In genomic region chr1:204408602-204409001, GRCh38 we compare ENCODE assay signal across 8 cellular contexts. TPM values are rescaled to one million over a fixed set of nuclear protein-coding genes. Genes with fewer than 3 reads are reported as not detected.
DNase-seq lines count a peak whose midpoint lies in the region; ATAC-seq and TF ChIP-seq lines count a peak whose summit lies in the region.

No MANE protein-coding gene starts in this region.

- H3K27me3 Mint-ChIP-seq in activated CD8-positive, alpha-beta T cell treated with anti-CD3 and anti-CD28 coated beads, Interleukin-2, amount 10 ng/mL, durations not matched to agents 7 days and 5 days (ENCODE audit: low read depth) = no peaks in the 10 kb centered on the region

- CTCF ChIA-PET in HEK293 (lab: Yijun Ruan, JAX) = interaction anchor here (0.9 to 5.5 kb wide), 4 partner anchors 10 to 201 kb away, joined by 3 to 64 read pairs (median 8); partner anchors contain the start of gene PIK3C2B
- CTCF ChIA-PET in activated CD8-positive, alpha-beta T cell treated with anti-CD3 and anti-CD28 coated beads, Interleukin-2, amount 10 ng/mL, durations not matched to agents 7 days and 5 days (lab: Charles Lee) = interaction anchor here (1.3 to 7.3 kb wide), 7 partner anchors 10 to 398 kb away, joined by 4 to 133 read pairs (median 6); partner anchors contain the start of gene PIK3C2B

- no peaks in the 10 kb centered on the region for H3K9me3 ChIP-seq in HEK293 (ENCODE audit: control insufficient read depth, insufficient read depth, low read depth, low read length)
- H3K9me3 ChIP-seq in smooth muscle cell (replicated peaks; ENCODE audit: low read depth) = no peaks in the 10 kb centered on the region

- H3K9me3 Mint-ChIP-seq in activated CD8-positive, alpha-beta T cell treated with anti-CD3 and anti-CD28 coated beads, Interleukin-2, amount 10 ng/mL, durations not matched to agents 7 days and 5 days (ENCODE audit: insufficient read depth) = no peaks in the 10 kb centered on the region

- H3K36me3 ChIP-seq in HEK293 (ENCODE audit: control insufficient read depth in 2 of 2, insufficient read depth in 1 of 2, low read length in 2 of 2) (peaks cover 16 to 59% of the 10 kb centered on the region in 2 experiments), smooth muscle cell (ENCODE audit: low read depth) (peaks cover 19% of the 10 kb centered on the region)

- peak overlapping the region; percentile 66 for H3K27ac Mint-ChIP-seq in activated CD8-positive, alpha-beta T cell treated with anti-CD3 and anti-CD28 coated beads, Interleukin-2, amount 10 ng/mL, durations not matched to agents 7 days and 5 days

- peak overlapping the region; percentile 93 for H3K4me2 ChIP-seq in smooth muscle cell

- no peaks in the 10 kb centered on the region; the same call in 1 of the 2 replicates for H3K4me1 ChIP-seq in HEK293 (ENCODE audit: control insufficient read depth, insufficient read depth, low read length)
- peaks cover 9% of the 10 kb centered on the region for H3K4me1 ChIP-seq in smooth muscle cell (ENCODE audit: low read depth)

- H3K36me3 Mint-ChIP-seq in activated CD8-positive, alpha-beta T cell treated with anti-CD3 and anti-CD28 coated beads, Interleukin-2, amount 10 ng/mL, durations not matched to agents 7 days and 5 days (ENCODE audit: low read depth) = peaks cover 67% of the 10 kb centered on the region

- H3K4me1 Mint-ChIP-seq in activated CD8-positive, alpha-beta T cell treated with anti-CD3 and anti-CD28 coated beads, Interleukin-2, amount 10 ng/mL, durations not matched to agents 7 days and 5 days (ENCODE audit: low read depth) = peaks cover 29% of the 10 kb centered on the region

- 7% methylated on average over 1 of the region's 1 CpG for WGBS in smooth muscle cell (ENCODE audit: low lambda C conversion rate)

- H3F3A ChIP-seq in smooth muscle cell (ENCODE audit: low read depth) = peaks cover 8% of the 10 kb centered on the region

- H3K4me3 ChIP-seq in HEK293 (ENCODE audit: low read depth, low read length) (peak overlapping the region; percentile 62), iPS-11a (ENCODE audit: low read depth, low read length) (peak overlapping the region; percentile 98), smooth muscle cell (peak overlapping the region; percentile 91)

- H3K27ac ChIP-seq in HEK293 (ENCODE audit: extremely low read depth, low read depth, low read length) = no peak overlapping the region
- no peak overlapping the region for H3K27ac ChIP-seq in smooth muscle cell (ENCODE audit: low read depth)

- POLR2A ChIA-PET in HEK293 (lab: Yijun Ruan, JAX) = interaction anchor here (1.3 to 2.2 kb wide), 3 partner anchors 8 to 37 kb away, joined by 4 to 12 read pairs (median 5); no protein-coding TSS in a partner anchor
- POLR2A ChIA-PET in activated CD8-positive, alpha-beta T cell treated with anti-CD3 and anti-CD28 coated beads, Interleukin-2, amount 10 ng/mL, durations not matched to agents 7 days and 5 days (lab: Charles Lee) = interaction anchor here (0.9 to 2.1 kb wide), 2 partner anchors 16 to 108 kb away, joined by 3 to 6 read pairs; partner anchors contain the start of gene MDM4

- H3K9ac ChIP-seq in smooth muscle cell (ENCODE audit: low read depth) = peak overlapping the region; percentile 100

- no peak for ATAC-seq in activated CD8-positive, alpha-beta T cell treated with anti-CD3 and anti-CD28 coated beads, Interleukin-2, amount 10 ng/mL, durations not matched to agents 7 days and 5 days
- no peak for ATAC-seq in omental fat pad (ENCODE audit: low FRiP score)

- TF ChIP-seq CTCF in HEK293 (tag by site-specific recombination; IDR thresholded peaks at IDR 0.05) (no peak), smooth muscle cell (IDR thresholded peaks at IDR 0.05; ENCODE audit: borderline replicate concordance, insufficient read depth, poor library complexity, severe bottlenecking) (no peak), omental fat pad (IDR thresholded peaks at IDR 0.05) (no peak)

- H4K20me1 ChIP-seq in smooth muscle cell (ENCODE audit: low read depth) = peaks cover 78% of the 10 kb centered on the region

- no peaks in the 10 kb centered on the region for H3K27me3 ChIP-seq in smooth muscle cell (ENCODE audit: low read depth)

- peak overlapping the region; percentile 99 for H3K4me3 Mint-ChIP-seq in activated CD8-positive, alpha-beta T cell treated with anti-CD3 and anti-CD28 coated beads, Interleukin-2, amount 10 ng/mL, durations not matched to agents 7 days and 5 days

- DNase-seq in activated CD8-positive, alpha-beta T cell treated with anti-CD3 and anti-CD28 coated beads, Interleukin-2, amount 10 ng/mL, durations not matched to agents 7 days and 5 days = no peak
- DNase-seq in smooth muscle cell (lab: John Stamatoyannopoulos, UW; ENCODE audit: unreplicated experiment) = no peak
- no peak for DNase-seq in omental fat pad (ENCODE audit: low spot score)
- DNase-seq in iPS-NIHi11 (ENCODE audit: low spot score) = no peak
- no peak for DNase-seq in AG08396 (ENCODE audit: low spot score)
- no peak for DNase-seq in NCI-H524 treated with DMSO at 0.1 percent for 48 hours (lab: John Stamatoyannopoulos, UW)

- no peak overlapping the region for H2AFZ ChIP-seq in smooth muscle cell (ENCODE audit: low read depth)

- peaks cover 68% of the 10 kb centered on the region for H3K79me2 ChIP-seq in smooth muscle cell (ENCODE audit: low read depth)

TF ChIP-seq in HEK293, 187 proteins besides CTCF, POLR2A, EP300 and RAD21:
- no peak for TF ChIP-seq ZNF391 (tag by site-specific recombination; IDR thresholded peaks at IDR 0.05; ENCODE audit: borderline replicate concordance, low read depth)
- TF ChIP-seq PRDM1 (tag by site-specific recombination; IDR thresholded peaks at IDR 0.05) = 0 out of 2 replicates have a peak, but pooled peaks have one; percentile 22
TF ChIP-seq in HEK293: peak in this region for 1.

RNA-seq across cellular contexts. Expression of gene PPP1R15B, which starts 3.0 kb away (rescaled TPM):
- total RNA-seq in activated CD8-positive, alpha-beta T cell treated with anti-CD3 and anti-CD28 coated beads, Interleukin-2, amount 10 ng/mL, durations not matched to agents 7 days and 5 days = 10 to 100 TPM; 64.7 to 66.0 TPM
- total RNA-seq in smooth muscle cell = 68.1 and 74.8 TPM in 2 replicates
- polyA plus RNA-seq in smooth muscle cell = 24.1 and 25.0 TPM in 2 replicates
- 100 to 1,000 TPM in 2 of 4 donors, 10 to 100 TPM in 2; 62.3 to 238 (median 124) TPM for total RNA-seq in omental fat pad

RNA-seq across cellular contexts. Expression of gene PLEKHA6, which starts 48.9 kb away (rescaled TPM):
- total RNA-seq in activated CD8-positive, alpha-beta T cell treated with anti-CD3 and anti-CD28 coated beads, Interleukin-2, amount 10 ng/mL, durations not matched to agents 7 days and 5 days = under 1 TPM; 0.26 to 0.29 TPM
- total RNA-seq in smooth muscle cell = 0.45 and 0.67 TPM in 2 replicates
- 0.85 and 2.5 TPM in 2 replicates for polyA plus RNA-seq in smooth muscle cell
- total RNA-seq in omental fat pad = 10 to 100 TPM in 2 of 4 donors, 1 to 10 TPM in 2; 2.9 to 13.1 (median 7.5) TPM
